In genomic region chr1:168343566-168343965, GRCh38 we compare ENCODE assay signal across 10 cellular contexts.
A peak's percentile ranks its signal among the peaks of the same experiment; 100 is the strongest.
DNase-seq lines count a peak whose midpoint lies in the region; ATAC-seq, FAIRE-seq and TF ChIP-seq lines count a peak whose summit lies in the region.
"Had no signal": no experiment of that assay in that cellular context is flagged by ENCODE, and none has a peak within 500 bp of the region (broad histone marks: within the 10 kb centered on the region; RNA-seq: fewer than 3 reads in every experiment).

No MANE protein-coding gene starts in this region.

- H3K27me3 ChIP-seq in naive thymus-derived CD4-positive, alpha-beta T cell (ENCODE audit: control insufficient read depth in 2 of 2, insufficient read depth in 2 of 2, low read length in 2 of 2), result no peaks in the 10 kb centered on the region
- H3K27me3 ChIP-seq: colonic mucosa had no signal

- peaks cover 11% of the 10 kb centered on the region for H3K9me3 Mint-ChIP-seq in chondrocyte (ENCODE audit: low read depth)
- peaks cover 0 to 6% (median 0%) of the 10 kb centered on the region in 11 donors for H3K9me3 Mint-ChIP-seq in naive thymus-derived CD4-positive, alpha-beta T cell

- POLR2A ChIA-PET in naive thymus-derived CD4-positive, alpha-beta T cell (lab: Charles Lee), result interaction anchor here (1.1 to 1.4 kb wide), 3 partner anchors 27 to 1024 kb away, joined by 3 to 4 read pairs (median 4); partner anchors contain the start of genes BLZF1 and NME7

- H3K27ac ChIP-seq in KOPT-K1 (ENCODE audit: low read depth, low read length, poor library complexity, severe bottlenecking), result peak overlapping the region; percentile 84
- H3K27ac ChIP-seq in naive thymus-derived CD4-positive, alpha-beta T cell (ENCODE audit: low read depth, low read length), result no peak overlapping the region
- H3K27ac ChIP-seq: colonic mucosa had no signal

- no peak overlapping the region for H3K4me3 Mint-ChIP-seq in chondrocyte (ENCODE audit: unreplicated experiment)
- no peak overlapping the region for H3K4me3 Mint-ChIP-seq in naive thymus-derived CD4-positive, alpha-beta T cell

- ATAC-seq in naive thymus-derived CD4-positive, alpha-beta T cell, result no peak
- no peak for ATAC-seq in GM18519 (IDR thresholded peaks at IDR 0.05; ENCODE audit: low FRiP score, unreplicated experiment)
- no peak for ATAC-seq in GM19395 (IDR thresholded peaks at IDR 0.05; ENCODE audit: unreplicated experiment)
- no peak for ATAC-seq in HG03175 (IDR thresholded peaks at IDR 0.05; ENCODE audit: unreplicated experiment)

- TF ChIP-seq CTCF in D721Med (IDR thresholded peaks at IDR 0.05; ENCODE audit: insufficient read depth, missing control alignments) (peak; percentile 21), chondrocyte (IDR thresholded peaks at IDR 0.05) (peak; percentile 23)

- H3K27ac Mint-ChIP-seq in chondrocyte (ENCODE audit: unreplicated experiment), result no peak overlapping the region
- H3K27ac Mint-ChIP-seq in naive thymus-derived CD4-positive, alpha-beta T cell, result peak overlapping the region; percentile 15 to 90 (median 68)

- H3K4me1 ChIP-seq in naive thymus-derived CD4-positive, alpha-beta T cell (ENCODE audit: control insufficient read depth in 2 of 2, insufficient read depth in 2 of 2, low read length in 2 of 2), result peaks cover 0 to 33% of the 10 kb centered on the region in 2 donors
- H3K4me1 ChIP-seq: colonic mucosa had no signal

- H3K36me3 Mint-ChIP-seq in chondrocyte (ENCODE audit: low read depth), result peaks cover 5% of the 10 kb centered on the region
- H3K36me3 Mint-ChIP-seq in naive thymus-derived CD4-positive, alpha-beta T cell, result peaks cover 0 to 20% (median 0%) of the 10 kb centered on the region in 5 donors

- intact Hi-C loops in naive thymus-derived CD4-positive, alpha-beta T cell (cut with micrococcal nuclease), result loop anchor here (1.0 to 10.0 kb wide), 14 partner anchors 55 to 1549 kb away; partner anchors contain the start of genes ATP1B1 (in 2 of the 2), BLZF1 (in 1 of the 2), DCAF6 (in 1 of the 2) and MPC2 (in 1 of the 2)

- no peak overlapping the region for H3K4me3 ChIP-seq in naive thymus-derived CD4-positive, alpha-beta T cell (ENCODE audit: low read length)
- H3K4me3 ChIP-seq: colonic mucosa had no signal

- no peaks in the 10 kb centered on the region for H3K9me3 ChIP-seq in KOPT-K1 (ENCODE audit: insufficient read depth, low read length, poor library complexity, severe bottlenecking)
- H3K9me3 ChIP-seq in naive thymus-derived CD4-positive, alpha-beta T cell (ENCODE audit: control insufficient read depth in 2 of 3, low read length in 3 of 3), result no peaks in the 10 kb centered on the region
- H3K9me3 ChIP-seq: colonic mucosa had no signal

- H3K36me3 ChIP-seq in KOPT-K1 (ENCODE audit: insufficient read depth, low read length), result no peaks in the 10 kb centered on the region
- no peaks in the 10 kb centered on the region for H3K36me3 ChIP-seq in naive thymus-derived CD4-positive, alpha-beta T cell (ENCODE audit: control insufficient read depth in 2 of 3, insufficient read depth in 3 of 3, low read length in 3 of 3)
- H3K36me3 ChIP-seq: colonic mucosa had no signal

- no peak for FAIRE-seq in D721Med (lab: Jason Lieb, UNC)

- H3K4me1 Mint-ChIP-seq in chondrocyte (ENCODE audit: low read depth), result peaks cover 32% of the 10 kb centered on the region
- H3K4me1 Mint-ChIP-seq in naive thymus-derived CD4-positive, alpha-beta T cell, result peaks cover 13 to 62% (median 40%) of the 10 kb centered on the region in 7 donors

- no peaks in the 10 kb centered on the region for H3K27me3 Mint-ChIP-seq in chondrocyte (ENCODE audit: low read depth)
- no peaks in the 10 kb centered on the region for H3K27me3 Mint-ChIP-seq in naive thymus-derived CD4-positive, alpha-beta T cell

- CTCF ChIA-PET in naive thymus-derived CD4-positive, alpha-beta T cell (lab: Charles Lee), result interaction anchor here (0.8 to 3.5 kb wide), 13 partner anchors 14 to 1185 kb away, joined by 3 to 78 read pairs (median 8); no protein-coding TSS in a partner anchor

- DNase-seq in D721Med (ENCODE audit: insufficient read length, low spot score), result no peak
- no peak for DNase-seq in chondrocyte (ENCODE audit: low spot score)
- DNase-seq in naive thymus-derived CD4-positive, alpha-beta T cell, result no peak
- DNase-seq in activated CD4-positive, CD25-positive, alpha-beta regulatory T cell (lab: John Stamatoyannopoulos, UW), result no peak
- DNase-seq: colonic mucosa, NCI-H2081 treated with DMSO at 0.1 percent for 48 hours had no signal
